40 cellular contexts compared by ENCODE assay signal in genomic region chr11:46090375-46090774, GRCh38.
"Had no signal": no experiment of that assay in that cellular context is flagged by ENCODE, and none has a peak within 500 bp of the region (broad histone marks: within the 10 kb centered on the region; RNA-seq: fewer than 3 reads in every experiment).

No MANE protein-coding gene starts in this region.

- H3K27ac ChIP-seq: adrenal gland, ascending aorta, body of pancreas, brain microvascular endothelial cell, breast epithelium, cardiac muscle cell had no signal

- H3K27me3 ChIP-seq: adrenal gland, ascending aorta, body of pancreas, brain microvascular endothelial cell, breast epithelium, cardiac muscle cell had no signal

- H3K9me3 ChIP-seq: adrenal gland, ascending aorta, body of pancreas, breast epithelium had no signal

- H3K27me3 Mint-ChIP-seq: activated naive CD4-positive, alpha-beta T cell treated with anti-CD3 and anti-CD28 coated beads, Interleukin-2, amount 10 ng/mL, durations not matched to agents 7 days and 5 days; activated naive CD4-positive, alpha-beta T cell treated with anti-CD3 and anti-CD28 coated beads, Interleukin-2, amount 50 U/mL, for 24 hours; activated naive CD8-positive, alpha-beta T cell; activated naive CD8-positive, alpha-beta T cell treated with anti-CD3 and anti-CD28 coated beads for 36 hours; activated naive CD8-positive, alpha-beta T cell treated with anti-CD3 and anti-CD28 coated beads, Interleukin-2, amount 10 ng/mL, durations not matched to agents 7 days and 5 days; activated naive CD8-positive, alpha-beta T cell treated with anti-CD3 and anti-CD28 coated beads, Interleukin-2, amount 50 U/mL, for 24 hours; activated T-cell treated with anti-CD3 and anti-CD28 coated beads, Interleukin-2, amount 50 U/mL, for 24 hours; activated T-helper 17 cell treated with anti-CD3 and anti-CD28 coated beads, Interleukin-2, amount 50 U/mL, for 72 hours; brain; central memory CD8-positive, alpha-beta T cell had no signal

- H3K36me3 ChIP-seq: brain microvascular endothelial cell, breast epithelium had no signal

- DNase-seq: activated effector memory CD4-positive, alpha-beta T cell treated with anti-CD3 and anti-CD28 coated beads, Interleukin-2, amount 50 U/mL, for 16 hours; activated effector memory CD4-positive, alpha-beta T cell treated with Interleukin-2 at 50 U/mL for 16 hours; activated gamma-delta T cell; activated gamma-delta T cell treated with Interleukin-2 at 50 U/mL for 16 hours; activated naive CD4-positive, alpha-beta T cell; activated naive CD4-positive, alpha-beta T cell treated with anti-CD3 and anti-CD28 coated beads for 36 hours; activated naive CD4-positive, alpha-beta T cell treated with anti-CD3 and anti-CD28 coated beads, Interleukin-2, amount 10 ng/mL, durations not matched to agents 7 days and 5 days; activated naive CD4-positive, alpha-beta T cell treated with anti-CD3 and anti-CD28 coated beads, Interleukin-2, amount 50 U/mL, for 16 hours; activated naive CD4-positive, alpha-beta T cell treated with Interleukin-2 at 50 U/mL for 16 hours; activated naive CD8-positive, alpha-beta T cell treated with anti-CD3 and anti-CD28 coated beads for 36 hours; activated naive CD8-positive, alpha-beta T cell treated with anti-CD3 and anti-CD28 coated beads, Interleukin-2, amount 10 ng/mL, durations not matched to agents 7 days and 5 days; activated naive CD8-positive, alpha-beta T cell treated with anti-CD3 and anti-CD28 coated beads, Interleukin-2, amount 50 U/mL, for 24 hours; activated T-cell treated with anti-CD3 and anti-CD28 coated beads, Interleukin-2, amount 50 U/mL, for 1 hour; activated T-cell treated with anti-CD3 and anti-CD28 coated beads, Interleukin-2, amount 50 U/mL, for 24 hours; activated T-cell treated with anti-CD3 and anti-CD28 coated beads, Interleukin-2, amount 50 U/mL, for 4 hours; activated T-cell treated with anti-CD3 and anti-CD28 coated beads, Interleukin-2, amount 50 U/mL, for 48 hours; activated T-cell treated with anti-CD3 and anti-CD28 coated beads, Interleukin-2, amount 50 U/mL, for 72 hours; adrenal gland; amniotic stem cell; amygdala; anterior cingulate cortex; aorta; body of pancreas; brain microvascular endothelial cell; caudate nucleus; central memory CD4-positive, alpha-beta T cell; cerebellar nuclear complex had no signal

- FAIRE-seq: astrocyte, bronchial epithelial cell had no signal

- H3K4me1 Mint-ChIP-seq: activated naive CD4-positive, alpha-beta T cell treated with anti-CD3 and anti-CD28 coated beads, Interleukin-2, amount 10 ng/mL, durations not matched to agents 7 days and 5 days; activated naive CD8-positive, alpha-beta T cell treated with anti-CD3 and anti-CD28 coated beads for 36 hours; activated naive CD8-positive, alpha-beta T cell treated with anti-CD3 and anti-CD28 coated beads, Interleukin-2, amount 10 ng/mL, durations not matched to agents 7 days and 5 days; activated naive CD8-positive, alpha-beta T cell treated with anti-CD3 and anti-CD28 coated beads, Interleukin-2, amount 50 U/mL, for 24 hours; activated T-helper 17 cell treated with anti-CD3 and anti-CD28 coated beads, Interleukin-2, amount 50 U/mL, for 72 hours; brain had no signal

- H3K4me3 ChIP-seq: adrenal gland, ascending aorta, body of pancreas, breast epithelium, cardiac muscle cell had no signal

- H3K4me1 ChIP-seq: ascending aorta, body of pancreas, breast epithelium had no signal

- H3K4me3 Mint-ChIP-seq: activated naive CD4-positive, alpha-beta T cell treated with anti-CD3 and anti-CD28 coated beads for 36 hours; activated naive CD4-positive, alpha-beta T cell treated with anti-CD3 and anti-CD28 coated beads, Interleukin-2, amount 10 ng/mL, durations not matched to agents 7 days and 5 days; activated naive CD4-positive, alpha-beta T cell treated with anti-CD3 and anti-CD28 coated beads, Interleukin-2, amount 50 U/mL, for 24 hours; activated naive CD8-positive, alpha-beta T cell; activated naive CD8-positive, alpha-beta T cell treated with anti-CD3 and anti-CD28 coated beads for 36 hours; activated naive CD8-positive, alpha-beta T cell treated with anti-CD3 and anti-CD28 coated beads, Interleukin-2, amount 10 ng/mL, durations not matched to agents 7 days and 5 days; activated naive CD8-positive, alpha-beta T cell treated with anti-CD3 and anti-CD28 coated beads, Interleukin-2, amount 50 U/mL, for 24 hours; activated T-cell treated with anti-CD3 and anti-CD28 coated beads, Interleukin-2, amount 50 U/mL, for 24 hours; activated T-cell treated with anti-CD3 and anti-CD28 coated beads, Interleukin-2, amount 50 U/mL, for 4 hours; activated T-cell treated with anti-CD3 and anti-CD28 coated beads, Interleukin-2, amount 50 U/mL, for 72 hours; activated T-helper 1 cell treated with anti-CD3 and anti-CD28 coated beads, Interleukin-12 subunit alpha, Interleukin-12 subunit beta, Interleukin-2, Interleukin-4 antibody, amounts not matched to agents 30 ng/mL and 10 ng/mL and 1 ng/mL, durations not matched to agents 14 hours and 24 hours and 36 hours; activated T-helper 17 cell treated with anti-CD3 and anti-CD28 coated beads, Interleukin-2, amount 50 U/mL, for 72 hours; brain; central memory CD8-positive, alpha-beta T cell had no signal

- H3K36me3 Mint-ChIP-seq: activated naive CD4-positive, alpha-beta T cell treated with anti-CD3 and anti-CD28 coated beads, Interleukin-2, amount 50 U/mL, for 72 hours had no signal

- H3K27ac Mint-ChIP-seq: activated naive CD4-positive, alpha-beta T cell treated with anti-CD3 and anti-CD28 coated beads for 36 hours; activated naive CD4-positive, alpha-beta T cell treated with anti-CD3 and anti-CD28 coated beads, Interleukin-2, amount 10 ng/mL, durations not matched to agents 7 days and 5 days; activated naive CD4-positive, alpha-beta T cell treated with anti-CD3 and anti-CD28 coated beads, Interleukin-2, amount 50 U/mL, for 24 hours; activated naive CD4-positive, alpha-beta T cell treated with anti-CD3 and anti-CD28 coated beads, Interleukin-2, amount 50 U/mL, for 72 hours; activated naive CD8-positive, alpha-beta T cell; activated naive CD8-positive, alpha-beta T cell treated with anti-CD3 and anti-CD28 coated beads for 36 hours; activated naive CD8-positive, alpha-beta T cell treated with anti-CD3 and anti-CD28 coated beads, Interleukin-2, amount 10 ng/mL, durations not matched to agents 7 days and 5 days; activated naive CD8-positive, alpha-beta T cell treated with anti-CD3 and anti-CD28 coated beads, Interleukin-2, amount 50 U/mL, for 24 hours; activated T-cell treated with anti-CD3 and anti-CD28 coated beads, Interleukin-2, amount 50 U/mL, for 24 hours; activated T-cell treated with anti-CD3 and anti-CD28 coated beads, Interleukin-2, amount 50 U/mL, for 72 hours; activated T-helper 1 cell treated with anti-CD3 and anti-CD28 coated beads, Interleukin-12 subunit alpha, Interleukin-12 subunit beta, Interleukin-2, Interleukin-4 antibody, amounts not matched to agents 30 ng/mL and 10 ng/mL and 1 ng/mL, durations not matched to agents 14 hours and 24 hours and 36 hours; activated T-helper 17 cell treated with anti-CD3 and anti-CD28 coated beads, Interleukin-2, amount 50 U/mL, for 72 hours; activated T-helper 2 cell treated with anti-CD3 and anti-CD28 coated beads, Interferon-gamma antibody, Interleukin-2, Interleukin-4, amounts not matched to agents 10 μg/mL and 5 μg/mL and 100 μg/mL, durations not matched to agents 14 hours and 24 hours and 36 hours; brain had no signal

- ATAC-seq: activated naive CD4-positive, alpha-beta T cell treated with anti-CD3 and anti-CD28 coated beads, Interleukin-2, amount 50 U/mL, for 72 hours; activated naive CD8-positive, alpha-beta T cell treated with anti-CD3 and anti-CD28 coated beads, Interleukin-2, amount 50 U/mL, for 24 hours; activated T-cell treated with anti-CD3 and anti-CD28 coated beads, Interleukin-2, amount 50 U/mL, for 4 hours; activated T-cell treated with anti-CD3 and anti-CD28 coated beads, Interleukin-2, amount 50 U/mL, for 72 hours; activated T-helper 17 cell treated with anti-CD3 and anti-CD28 coated beads, Interleukin-2, amount 50 U/mL, for 72 hours; body of pancreas had no signal
